Comparison of ENCODE assay signal across 19 cellular contexts in genomic region chr2:74053959-74054715, GRCh38.
DNase-seq lines count a peak whose midpoint lies in the region; ATAC-seq, FAIRE-seq and TF ChIP-seq lines count a peak whose summit lies in the region.
"Had no signal": no experiment of that assay in that cellular context is flagged by ENCODE, and none has a peak within 500 bp of the region (broad histone marks: within the 10 kb centered on the region; RNA-seq: fewer than 3 reads in every experiment).

No MANE protein-coding gene starts in this region.

- POLR2A ChIA-PET in HepG2 (lab: Yijun Ruan, JAX): no interaction called here
- POLR2A ChIA-PET in naive thymus-derived CD4-positive, alpha-beta T cell (lab: Charles Lee): interaction anchor here (1.0 to 1.4 kb wide), 5 partner anchors 12 to 34 kb away, joined by 3 to 7 read pairs (median 4); no protein-coding TSS in a partner anchor

- TF ChIP-seq EP300 in HepG2 (IDR thresholded peaks at IDR 0.05; ENCODE audit: low read depth in 2 of 2, low read length in 2 of 2) (no peak), HepG2 (CRISPR knock-in tag; IDR thresholded peaks at IDR 0.05; ENCODE audit: borderline replicate concordance) (no peak)

- H3K36me3 Mint-ChIP-seq in central memory CD8-positive, alpha-beta T cell (ENCODE audit: insufficient read depth): peaks cover 3% of the 10 kb centered on the region
- H3K36me3 Mint-ChIP-seq in naive thymus-derived CD4-positive, alpha-beta T cell: peaks cover 0 to 15% (median 14%) of the 10 kb centered on the region in 5 donors
- peaks cover 7% of the 10 kb centered on the region for H3K36me3 Mint-ChIP-seq in endothelial cell (ENCODE audit: low read depth, unreplicated experiment)

- BruUV-seq in HepG2 (replicated peaks; lab: Mats Ljungman, UMichigan): no TSS peak

- CTCF ChIA-PET in HepG2 (lab: Yijun Ruan, JAX; ENCODE audit: low intra/inter-chr PET ratio, low total read pairs): no interaction called here
- CTCF ChIA-PET in naive thymus-derived CD4-positive, alpha-beta T cell (lab: Charles Lee): no interaction called here

- intact Hi-C loops in HepG2 (cut with micrococcal nuclease; ENCODE audit: unreplicated experiment) (no loop called here), right lobe of liver (cut with DNase I) (no loop called here)
- intact Hi-C loops in naive thymus-derived CD4-positive, alpha-beta T cell (cut with micrococcal nuclease): loop anchor here (1.0 to 5.0 kb wide), 4 partner anchors 21 to 67 kb away; no protein-coding TSS in a partner anchor

- H4K20me1 ChIP-seq in HepG2 (ENCODE audit: insufficient read depth, low read length): no peaks in the 10 kb centered on the region; the same call in 1 of the 2 replicates

- H3K4me3 ChIP-seq in HepG2 (replicated peaks in 1 of 3; ENCODE audit: insufficient read depth in 1 of 3, low read depth in 2 of 3, low read length in 3 of 3): no peak overlapping the region
- no peak overlapping the region for H3K4me3 ChIP-seq in right lobe of liver
- H3K4me3 ChIP-seq in naive thymus-derived CD4-positive, alpha-beta T cell (ENCODE audit: low read length): no peak overlapping the region
- H3K4me3 ChIP-seq: GM12878, GM23248 had no signal

- whole genome bisulfite sequencing in HepG2 (ENCODE audit: low lambda C conversion rate): 97% methylated on average over 4 of the region's 4 CpGs
- WGBS in right lobe of liver (ENCODE audit: insufficient coverage, low coverage, low lambda C conversion rate, missing lambda C conversion rate): 94% methylated on average over 4 of the region's 4 CpGs

- no peak overlapping the region for H3K9ac ChIP-seq in HepG2 (ENCODE audit: insufficient read depth, low read depth, low read length)
- H3K9ac ChIP-seq: GM23248 had no signal

- DNase-seq in HepG2 (ENCODE audit: low spot score) (no peak), right lobe of liver (no peak), CD1c-positive myeloid dendritic cell (ENCODE audit: extremely low spot score) (no peak), endothelial cell (ENCODE audit: low spot score) (no peak), anterior cingulate cortex (lab: John Stamatoyannopoulos, UW) (no peak)
- DNase-seq in central memory CD8-positive, alpha-beta T cell (ENCODE audit: low spot score in 2 of 2): no peak
- DNase-seq in naive thymus-derived CD4-positive, alpha-beta T cell: no peak
- DNase-seq: activated naive CD4-positive, alpha-beta T cell treated with Interleukin-2 at 50 U/mL for 16 hours; GDM1; GM23248; kidney glomerular epithelial cell; NCI-H187; SHP77 treated with DMSO at 0.1 percent for 48 hours; stimulated activated CD4-positive, alpha-beta T cell treated with anti-CD3 and anti-CD28 coated beads, Interleukin-15, amount 100 ng/mL, for 24 hours had no signal

- H3K27ac Mint-ChIP-seq in central memory CD8-positive, alpha-beta T cell (ENCODE audit: low read depth): peak overlapping the region; percentile 82
- H3K27ac Mint-ChIP-seq in naive thymus-derived CD4-positive, alpha-beta T cell: peak overlapping the region in 8 of 9 donors; percentile 55 to 93 (median 89)
- no peak overlapping the region for H3K27ac Mint-ChIP-seq in endothelial cell (ENCODE audit: unreplicated experiment)
- H3K27ac Mint-ChIP-seq: stimulated activated naive CD8-positive, alpha-beta T cell treated with anti-CD3 and anti-CD28 coated beads, Interleukin-15, Interleukin-2, amounts not matched to agents 100 ng/mL and 50 ng/mL, for 24 hours had no signal

- H3K4me1 Mint-ChIP-seq in central memory CD8-positive, alpha-beta T cell: peaks cover 34% of the 10 kb centered on the region
- H3K4me1 Mint-ChIP-seq in naive thymus-derived CD4-positive, alpha-beta T cell: peaks cover 28 to 78% (median 51%) of the 10 kb centered on the region in 7 donors
- H3K4me1 Mint-ChIP-seq in endothelial cell (ENCODE audit: unreplicated experiment): peaks cover 12% of the 10 kb centered on the region

- H3K4me3 Mint-ChIP-seq in central memory CD8-positive, alpha-beta T cell: peak overlapping the region; percentile 50
- H3K4me3 Mint-ChIP-seq in naive thymus-derived CD4-positive, alpha-beta T cell: peak overlapping the region; percentile 35 to 76 (median 64)
- no peak overlapping the region for H3K4me3 Mint-ChIP-seq in endothelial cell (ENCODE audit: unreplicated experiment)
- H3K4me3 Mint-ChIP-seq: brain; stimulated activated naive CD8-positive, alpha-beta T cell treated with anti-CD3 and anti-CD28 coated beads, Interleukin-15, Interleukin-2, amounts not matched to agents 100 ng/mL and 50 ng/mL, for 24 hours had no signal

- ATAC-seq in HepG2 (no peak), right lobe of liver (no peak), GM18517 (IDR thresholded peaks at IDR 0.05; ENCODE audit: unreplicated experiment) (no peak)
- ATAC-seq in central memory CD8-positive, alpha-beta T cell (replicated peaks; ENCODE audit: extremely low read depth, poor library complexity, severe bottlenecking): no peak
- ATAC-seq in naive thymus-derived CD4-positive, alpha-beta T cell: no peak

- no peak for TF ChIP-seq POLR2A in HepG2 (IDR thresholded peaks at IDR 0.05; ENCODE audit: insufficient read depth in 1 of 2, low read depth in 2 of 2, low read length in 2 of 2)
- no peak for TF ChIP-seq POLR2A in right lobe of liver (IDR thresholded peaks at IDR 0.05)

- H3K27me3 ChIP-seq in HepG2 (ENCODE audit: control insufficient read depth in 1 of 2, insufficient read depth in 2 of 2, low read length in 2 of 2) (no peaks in the 10 kb centered on the region), right lobe of liver (no peaks in the 10 kb centered on the region)
- H3K27me3 ChIP-seq in naive thymus-derived CD4-positive, alpha-beta T cell (ENCODE audit: control insufficient read depth in 2 of 2, insufficient read depth in 2 of 2, low read length in 2 of 2): no peaks in the 10 kb centered on the region

- H3K4me1 ChIP-seq in HepG2 (ENCODE audit: insufficient read depth, low read length) (no peaks in the 10 kb centered on the region), right lobe of liver (no peaks in the 10 kb centered on the region)
- peaks cover 17 to 20% of the 10 kb centered on the region in 2 donors for H3K4me1 ChIP-seq in naive thymus-derived CD4-positive, alpha-beta T cell (ENCODE audit: control insufficient read depth in 2 of 2, insufficient read depth in 2 of 2, low read length in 2 of 2)

- H3K36me3 ChIP-seq in HepG2 (replicated peaks in 1 of 2; ENCODE audit: control insufficient read depth in 1 of 2, insufficient read depth in 2 of 2, low read length in 2 of 2) (peaks cover 3 to 11% of the 10 kb centered on the region in 2 experiments; a peak in 3 of 5 replicates), right lobe of liver (no peaks in the 10 kb centered on the region)
- peaks cover 0 to 13% (median 0%) of the 10 kb centered on the region in 3 experiments for H3K36me3 ChIP-seq in naive thymus-derived CD4-positive, alpha-beta T cell (ENCODE audit: control insufficient read depth in 2 of 3, insufficient read depth in 3 of 3, low read length in 3 of 3)

- no peak overlapping the region for H3K27ac ChIP-seq in HepG2 (ENCODE audit: extremely low read length, insufficient read depth, low read length)
- H3K27ac ChIP-seq in right lobe of liver: no peak overlapping the region
- no peak overlapping the region for H3K27ac ChIP-seq in naive thymus-derived CD4-positive, alpha-beta T cell (ENCODE audit: low read depth, low read length)
- H3K27ac ChIP-seq: GM23248 had no signal

- FAIRE-seq in HepG2 (lab: Jason Lieb, UNC): peak; percentile 26
- FAIRE-seq: D721Med had no signal

- no peaks in the 10 kb centered on the region for H3K9me3 Mint-ChIP-seq in central memory CD8-positive, alpha-beta T cell
- H3K9me3 Mint-ChIP-seq in naive thymus-derived CD4-positive, alpha-beta T cell: peaks cover 0 to 1% (median 0%) of the 10 kb centered on the region in 11 donors
- H3K9me3 Mint-ChIP-seq in endothelial cell (ENCODE audit: unreplicated experiment): no peaks in the 10 kb centered on the region
- H3K9me3 Mint-ChIP-seq: brain; stimulated activated naive CD8-positive, alpha-beta T cell treated with anti-CD3 and anti-CD28 coated beads, Interleukin-15, Interleukin-2, amounts not matched to agents 100 ng/mL and 50 ng/mL, for 24 hours had no signal

- no peaks in the 10 kb centered on the region for H3K27me3 Mint-ChIP-seq in central memory CD8-positive, alpha-beta T cell
- no peaks in the 10 kb centered on the region for H3K27me3 Mint-ChIP-seq in naive thymus-derived CD4-positive, alpha-beta T cell
- H3K27me3 Mint-ChIP-seq in endothelial cell (ENCODE audit: unreplicated experiment): peaks cover 8% of the 10 kb centered on the region
- H3K27me3 Mint-ChIP-seq: brain; stimulated activated naive CD8-positive, alpha-beta T cell treated with anti-CD3 and anti-CD28 coated beads, Interleukin-15, Interleukin-2, amounts not matched to agents 100 ng/mL and 50 ng/mL, for 24 hours had no signal

- H3K79me2 ChIP-seq in HepG2 (ENCODE audit: insufficient read depth, low read length): no peaks in the 10 kb centered on the region

- no peak for TF ChIP-seq CTCF in HepG2 (CRISPR knock-in tag; IDR thresholded peaks at IDR 0.05)
- no peak for TF ChIP-seq CTCF in right lobe of liver (IDR thresholded peaks at IDR 0.05)
- TF ChIP-seq CTCF in endothelial cell (IDR thresholded peaks at IDR 0.05; ENCODE audit: unreplicated experiment): no peak

- H2AFZ ChIP-seq in HepG2 (ENCODE audit: low read length): no peak overlapping the region
- H2AFZ ChIP-seq: GM23248 had no signal

- H3K9me3 ChIP-seq in HepG2 (ENCODE audit: low read length) (no peaks in the 10 kb centered on the region), right lobe of liver (no peaks in the 10 kb centered on the region)
- H3K9me3 ChIP-seq in naive thymus-derived CD4-positive, alpha-beta T cell (ENCODE audit: control insufficient read depth in 2 of 3, low read length in 3 of 3): no peaks in the 10 kb centered on the region

- no peak overlapping the region for H3K4me2 ChIP-seq in HepG2 (ENCODE audit: low read depth, low read length)

- in situ Hi-C loops in HepG2 (cut with HindIII; ENCODE audit: extremely low pct_ligation_motif_present, low pct_unique_long_range_greater_than_20kb): no loop called here

- no peak for TF ChIP-seq RAD21 in HepG2 (CRISPR knock-in tag; IDR thresholded peaks at IDR 0.05)

TF ChIP-seq in HepG2, 621 proteins besides CTCF, POLR2A, EP300 and RAD21 (continues in another document):
- TF ChIP-seq ZNF772 (CRISPR knock-in tag; IDR thresholded peaks at IDR 0.05): no peak
- no peak for TF ChIP-seq CC2D1A (CRISPR knock-in tag; IDR thresholded peaks at IDR 0.05)
- no peak for TF ChIP-seq RELA (CRISPR knock-in tag; IDR thresholded peaks at IDR 0.05)

Comparison
In these comparisons a context has a peak if more than half of its experiments do, and no peak if none do; other contexts are left out.
1. intact Hi-C loops: an anchor here in naive thymus-derived CD4-positive, alpha-beta T cell (1.0 to 5.0 kb wide); none called in HepG2 and right lobe of liver.